ENCODE assay signal across 16 cellular contexts in genomic region chr17:32747856-32748255, GRCh38.
"Had no signal": no experiment of that assay in that cellular context is flagged by ENCODE, and none has a peak within 500 bp of the region (broad histone marks: within the 10 kb centered on the region; RNA-seq: fewer than 3 reads in every experiment).

No MANE protein-coding gene starts in this region.

- H3K9me3 Mint-ChIP-seq: nephron; stimulated activated naive B cell treated with anti-CD40 and anti-IgM and Interleukin-4, amounts not matched to agents 10 μg/mL and 1 μg/mL and 100 μg/mL, for 72 hours; stimulated activated naive CD8-positive, alpha-beta T cell treated with anti-CD3 and anti-CD28 coated beads, Interleukin-15, amount 100 ng/mL, for 72 hours had no signal

- H3K4me1 Mint-ChIP-seq: nephron; stimulated activated naive CD8-positive, alpha-beta T cell treated with anti-CD3 and anti-CD28 coated beads, Interleukin-15, amount 100 ng/mL, for 72 hours had no signal

- H3K27me3 ChIP-seq: cardiac muscle cell, heart right ventricle, testis, tibial nerve had no signal

- ATAC-seq: heart right ventricle; left ventricle myocardium superior; psoas muscle; sciatic nerve; stimulated activated naive B cell treated with anti-CD40 and anti-IgM and Interleukin-4, amounts not matched to agents 10 μg/mL and 1 μg/mL and 100 μg/mL, for 72 hours; stimulated activated naive CD8-positive, alpha-beta T cell treated with anti-CD3 and anti-CD28 coated beads, Interleukin-15, amount 100 ng/mL, for 72 hours had no signal

- H3K27me3 Mint-ChIP-seq: stimulated activated naive B cell treated with anti-CD40 and anti-IgM and Interleukin-4, amounts not matched to agents 10 μg/mL and 1 μg/mL and 100 μg/mL, for 72 hours; stimulated activated naive CD8-positive, alpha-beta T cell treated with anti-CD3 and anti-CD28 coated beads, Interleukin-15, amount 100 ng/mL, for 72 hours had no signal

- H3K4me3 ChIP-seq: cardiac muscle cell, heart right ventricle, psoas muscle, testis, tibial nerve had no signal

- H3K27ac Mint-ChIP-seq: nephron; stimulated activated naive B cell treated with anti-CD40 and anti-IgM and Interleukin-4, amounts not matched to agents 10 μg/mL and 1 μg/mL and 100 μg/mL, for 72 hours; stimulated activated naive CD8-positive, alpha-beta T cell treated with anti-CD3 and anti-CD28 coated beads, Interleukin-15, amount 100 ng/mL, for 72 hours had no signal

- H3K4me3 Mint-ChIP-seq: nephron; stimulated activated naive B cell treated with anti-CD40 and anti-IgM and Interleukin-4, amounts not matched to agents 10 μg/mL and 1 μg/mL and 100 μg/mL, for 72 hours; stimulated activated naive CD8-positive, alpha-beta T cell treated with anti-CD3 and anti-CD28 coated beads, Interleukin-15, amount 100 ng/mL, for 72 hours had no signal

- H3K36me3 ChIP-seq: tibial nerve had no signal

- DNase-seq: dermis blood vessel endothelial cell; foreskin melanocyte; heart right ventricle; left ventricle myocardium superior; mesendoderm; psoas muscle; retina; stimulated activated CD4-positive, alpha-beta T cell treated with anti-CD3 and anti-CD28 coated beads, Interleukin-2, amount 100 ng/mL, for 24 hours; stimulated activated CD4-positive, alpha-beta T cell treated with anti-CD3 and anti-CD28 coated beads, Interleukin-4, amount 100 ng/mL, for 4 hours; stimulated activated naive B cell treated with anti-CD40 and anti-IgM and Interleukin-4, amounts not matched to agents 10 μg/mL and 1 μg/mL and 100 μg/mL, for 72 hours; stimulated activated naive CD8-positive, alpha-beta T cell treated with anti-CD3 and anti-CD28 coated beads, Interleukin-15, amount 100 ng/mL, for 72 hours; testis had no signal

- H3K27ac ChIP-seq: cardiac muscle cell, heart right ventricle, psoas muscle, testis, tibial nerve had no signal

- H3K4me1 ChIP-seq: psoas muscle, testis, tibial nerve had no signal

- H3K9me3 ChIP-seq: heart right ventricle, psoas muscle, testis, tibial nerve had no signal
